Comparison of ENCODE assay signal across 12 cellular contexts in the genomic region with DNA sequence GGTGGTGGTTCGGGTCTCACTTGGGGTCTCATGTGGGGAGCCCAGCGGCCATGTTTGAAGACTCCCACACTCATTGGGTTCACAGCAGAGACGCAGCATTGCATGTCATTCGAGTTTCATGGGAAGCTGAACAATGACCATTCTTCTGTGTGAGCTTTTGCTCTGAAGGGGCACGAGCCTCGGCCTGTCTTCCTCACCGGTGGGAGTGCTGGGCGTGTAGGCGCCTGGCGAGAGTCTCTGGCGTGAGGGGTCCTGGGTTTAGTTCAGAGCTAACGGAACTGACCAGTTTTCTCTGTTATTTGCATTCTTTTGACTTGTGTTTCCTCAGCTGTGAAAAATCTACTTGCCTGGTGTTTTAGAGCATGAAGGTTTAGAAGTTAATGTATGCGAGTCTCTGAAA.
DNase-seq lines count a peak whose midpoint lies in the region; ATAC-seq and TF ChIP-seq lines count a peak whose summit lies in the region.
"Had no signal": no experiment of that assay in that cellular context is flagged by ENCODE, and none has a peak within 500 bp of the region (broad histone marks: within the 10 kb centered on the region; RNA-seq: fewer than 3 reads in every experiment).

No MANE protein-coding gene starts in this region.

- H3K27ac Mint-ChIP-seq in natural killer cell, result peak overlapping the region; percentile 4 to 49
- no peak overlapping the region for H3K27ac Mint-ChIP-seq in natural killer cell treated with Interleukin-12 subunit alpha and Interleukin-12 subunit beta and Interleukin-15 and Interleukin-18, amount 100 ng/mL, for 72 hours
- peak overlapping the region; percentile 37 for H3K27ac Mint-ChIP-seq in chondrocyte (ENCODE audit: unreplicated experiment)
- peak overlapping the region; percentile 77 for H3K27ac Mint-ChIP-seq in neural crest cell (ENCODE audit: unreplicated experiment)
- H3K27ac Mint-ChIP-seq in stimulated activated memory B cell treated with anti-CD40 and anti-IgM and Interleukin-4, amounts not matched to agents 10 μg/mL and 1 μg/mL and 100 μg/mL, for 72 hours, result peak overlapping the region; percentile 32
- H3K27ac Mint-ChIP-seq: CD4-positive, alpha-beta memory T cell had no signal

- H3K9me3 Mint-ChIP-seq in natural killer cell (no peaks in the 10 kb centered on the region), chondrocyte (ENCODE audit: low read depth) (no peaks in the 10 kb centered on the region), neural crest cell (no peaks in the 10 kb centered on the region)
- H3K9me3 Mint-ChIP-seq in natural killer cell treated with Interleukin-12 subunit alpha and Interleukin-12 subunit beta and Interleukin-15 and Interleukin-18, amount 100 ng/mL, for 72 hours, result no peaks in the 10 kb centered on the region
- no peaks in the 10 kb centered on the region for H3K9me3 Mint-ChIP-seq in stimulated activated memory B cell treated with anti-CD40 and anti-IgM and Interleukin-4, amounts not matched to agents 10 μg/mL and 1 μg/mL and 100 μg/mL, for 72 hours
- H3K9me3 Mint-ChIP-seq: CD4-positive, alpha-beta memory T cell had no signal

- intact Hi-C loops in natural killer cell (cut with micrococcal nuclease), result loop anchor here (1.0 to 2.0 kb wide), 3 partner anchors 109 to 156 kb away; no protein-coding TSS in a partner anchor

- TF ChIP-seq CTCF in natural killer cell (IDR thresholded peaks at IDR 0.05), result no peak
- TF ChIP-seq CTCF in chondrocyte (IDR thresholded peaks at IDR 0.05), result no peak
- TF ChIP-seq CTCF in neural crest cell (conservative IDR thresholded peaks at IDR 0.05), result no peak

- H3K4me1 Mint-ChIP-seq in natural killer cell (peaks cover 38 to 40% of the 10 kb centered on the region in 2 donors), chondrocyte (ENCODE audit: low read depth) (peaks cover 36% of the 10 kb centered on the region), neural crest cell (peaks cover 17% of the 10 kb centered on the region)
- peaks cover 25 to 42% of the 10 kb centered on the region in 2 donors for H3K4me1 Mint-ChIP-seq in natural killer cell treated with Interleukin-12 subunit alpha and Interleukin-12 subunit beta and Interleukin-15 and Interleukin-18, amount 100 ng/mL, for 72 hours (ENCODE audit: low read depth in 2 of 2)
- peaks cover 45% of the 10 kb centered on the region for H3K4me1 Mint-ChIP-seq in stimulated activated memory B cell treated with anti-CD40 and anti-IgM and Interleukin-4, amounts not matched to agents 10 μg/mL and 1 μg/mL and 100 μg/mL, for 72 hours
- H3K4me1 Mint-ChIP-seq: CD4-positive, alpha-beta memory T cell had no signal

- DNase-seq in natural killer cell (no peak), chondrocyte (ENCODE audit: low spot score) (no peak), neural crest cell (ENCODE audit: low read depth, low spot score) (no peak)
- DNase-seq in natural killer cell treated with Interleukin-12 subunit alpha and Interleukin-12 subunit beta and Interleukin-15 and Interleukin-18, amount 100 ng/mL, for 72 hours (ENCODE audit: low spot score), result no peak
- DNase-seq: NCI-H1092, NCI-H187 treated with DMSO at 0.1 percent for 48 hours, NCI-H2107 had no signal

- no peak for ATAC-seq in natural killer cell
- no peak for ATAC-seq in natural killer cell treated with Interleukin-12 subunit alpha and Interleukin-12 subunit beta and Interleukin-15 and Interleukin-18, amount 100 ng/mL, for 72 hours
- no peak for ATAC-seq in stimulated activated memory B cell treated with anti-CD40 and anti-IgM and Interleukin-4, amounts not matched to agents 10 μg/mL and 1 μg/mL and 100 μg/mL, for 72 hours
- ATAC-seq in GM19351 (IDR thresholded peaks at IDR 0.05; ENCODE audit: unreplicated experiment), result no peak
- ATAC-seq in GM19452 (IDR thresholded peaks at IDR 0.05; ENCODE audit: unreplicated experiment), result no peak
- no peak for ATAC-seq in HG03097 (IDR thresholded peaks at IDR 0.05; ENCODE audit: low FRiP score, unreplicated experiment)

- H3K27me3 Mint-ChIP-seq in natural killer cell (ENCODE audit: low read depth in 2 of 2), result no peaks in the 10 kb centered on the region
- no peaks in the 10 kb centered on the region for H3K27me3 Mint-ChIP-seq in natural killer cell treated with Interleukin-12 subunit alpha and Interleukin-12 subunit beta and Interleukin-15 and Interleukin-18, amount 100 ng/mL, for 72 hours
- no peaks in the 10 kb centered on the region for H3K27me3 Mint-ChIP-seq in chondrocyte (ENCODE audit: low read depth)
- H3K27me3 Mint-ChIP-seq in neural crest cell (ENCODE audit: low read depth), result no peaks in the 10 kb centered on the region
- no peaks in the 10 kb centered on the region for H3K27me3 Mint-ChIP-seq in stimulated activated memory B cell treated with anti-CD40 and anti-IgM and Interleukin-4, amounts not matched to agents 10 μg/mL and 1 μg/mL and 100 μg/mL, for 72 hours

- H3K36me3 Mint-ChIP-seq in natural killer cell (no peaks in the 10 kb centered on the region), chondrocyte (ENCODE audit: low read depth) (peaks cover 41% of the 10 kb centered on the region), neural crest cell (ENCODE audit: low read depth) (no peaks in the 10 kb centered on the region)
- no peaks in the 10 kb centered on the region for H3K36me3 Mint-ChIP-seq in natural killer cell treated with Interleukin-12 subunit alpha and Interleukin-12 subunit beta and Interleukin-15 and Interleukin-18, amount 100 ng/mL, for 72 hours
- H3K36me3 Mint-ChIP-seq in stimulated activated memory B cell treated with anti-CD40 and anti-IgM and Interleukin-4, amounts not matched to agents 10 μg/mL and 1 μg/mL and 100 μg/mL, for 72 hours, result peaks cover 6% of the 10 kb centered on the region
- H3K36me3 Mint-ChIP-seq: CD4-positive, alpha-beta memory T cell had no signal

- H3K4me3 Mint-ChIP-seq in natural killer cell, result no peak overlapping the region
- H3K4me3 Mint-ChIP-seq in natural killer cell treated with Interleukin-12 subunit alpha and Interleukin-12 subunit beta and Interleukin-15 and Interleukin-18, amount 100 ng/mL, for 72 hours, result no peak overlapping the region
- H3K4me3 Mint-ChIP-seq in chondrocyte (ENCODE audit: unreplicated experiment), result no peak overlapping the region
- no peak overlapping the region for H3K4me3 Mint-ChIP-seq in neural crest cell
- H3K4me3 Mint-ChIP-seq in stimulated activated memory B cell treated with anti-CD40 and anti-IgM and Interleukin-4, amounts not matched to agents 10 μg/mL and 1 μg/mL and 100 μg/mL, for 72 hours, result no peak overlapping the region
- H3K4me3 Mint-ChIP-seq: CD4-positive, alpha-beta memory T cell had no signal

Comparison
In these comparisons a context has a peak if more than half of its experiments do, and no peak if none do; other contexts are left out.
1. H3K27ac Mint-ChIP-seq: peak in natural killer cell (2 of 2), chondrocyte (single experiment), neural crest cell (single experiment) and stimulated activated memory B cell treated with anti-CD40 and anti-IgM and Interleukin-4, amounts not matched to agents 10 μg/mL and 1 μg/mL and 100 μg/mL, for 72 hours (single experiment); none in natural killer cell treated with Interleukin-12 subunit alpha and Interleukin-12 subunit beta and Interleukin-15 and Interleukin-18, amount 100 ng/mL, for 72 hours (0 of 2).